ENCODE assay signal across 24 cellular contexts in genomic region chr9:126607731-126608130, GRCh38. TPM values are rescaled to one million over a fixed set of nuclear protein-coding genes. Genes with fewer than 3 reads are reported as not detected.
DNase-seq lines count a peak whose midpoint lies in the region; ATAC-seq and TF ChIP-seq lines count a peak whose summit lies in the region.
"Had no signal": no experiment of that assay in that cellular context is flagged by ENCODE, and none has a peak within 500 bp of the region (broad histone marks: within the 10 kb centered on the region; RNA-seq: fewer than 3 reads in every experiment).

No MANE protein-coding gene starts in this region.

- no peak overlapping the region for H3K4me3 Mint-ChIP-seq in stimulated activated naive CD8-positive, alpha-beta T cell treated with anti-CD3 and anti-CD28 coated beads, Interleukin-15, amount 100 ng/mL, for 72 hours
- no peak overlapping the region for H3K4me3 Mint-ChIP-seq in T-helper 2 cell treated with Interferon-gamma antibody and Interleukin-4, amounts not matched to agents 5 μg/mL and 100 μg/mL, for 36 hours
- H3K4me3 Mint-ChIP-seq: CD4-positive, alpha-beta memory T cell had no signal

- no peak overlapping the region for H3K27ac ChIP-seq in SK-N-SH (ENCODE audit: low read depth in 2 of 2, low read length in 1 of 2)
- H3K27ac ChIP-seq: BLaER1, HL-60, SJSA1 had no signal

- H2AFZ ChIP-seq in SK-N-SH (ENCODE audit: low read depth): no peak overlapping the region

- H3K27ac Mint-ChIP-seq in stimulated activated naive CD8-positive, alpha-beta T cell treated with anti-CD3 and anti-CD28 coated beads, Interleukin-15, amount 100 ng/mL, for 72 hours: no peak overlapping the region
- H3K27ac Mint-ChIP-seq in T-helper 2 cell treated with Interferon-gamma antibody and Interleukin-4, amounts not matched to agents 5 μg/mL and 100 μg/mL, for 36 hours: no peak overlapping the region
- H3K27ac Mint-ChIP-seq: CD4-positive, alpha-beta memory T cell had no signal

- POLR2A ChIA-PET in SK-N-SH (lab: Yijun Ruan, JAX): no interaction called here

- H3K9me3 Mint-ChIP-seq in stimulated activated naive CD8-positive, alpha-beta T cell treated with anti-CD3 and anti-CD28 coated beads, Interleukin-15, amount 100 ng/mL, for 72 hours: no peaks in the 10 kb centered on the region
- no peaks in the 10 kb centered on the region for H3K9me3 Mint-ChIP-seq in T-helper 2 cell treated with Interferon-gamma antibody and Interleukin-4, amounts not matched to agents 5 μg/mL and 100 μg/mL, for 36 hours
- H3K9me3 Mint-ChIP-seq: CD4-positive, alpha-beta memory T cell had no signal

- H3K27me3 ChIP-seq in SK-N-SH (ENCODE audit: insufficient read depth): peaks cover 74% of the 10 kb centered on the region

- no peak for TF ChIP-seq EP300 in SK-N-SH (IDR thresholded peaks at IDR 0.05; ENCODE audit: borderline replicate concordance in 1 of 2, low read depth in 1 of 2, low read length in 1 of 2)

- H3K4me1 ChIP-seq in SK-N-SH (ENCODE audit: control insufficient read depth in 1 of 2, insufficient read depth in 2 of 2, low read depth in 1 of 2, low read length in 1 of 2): no peaks in the 10 kb centered on the region; a peak in 1 of 4 replicates
- H3K4me1 ChIP-seq: SJSA1 had no signal

- no peaks in the 10 kb centered on the region for H3F3A ChIP-seq in SK-N-SH (replicated peaks; ENCODE audit: insufficient read depth)

- 28% methylated on average over 7 of the region's 7 CpGs for WGBS in SK-N-SH (ENCODE audit: low lambda C conversion rate)

- intact Hi-C loops in posterior vena cava (cut with DNase I): no loop called here

- no peaks in the 10 kb centered on the region for H3K9me2 ChIP-seq in SK-N-SH

- DNase-seq in SK-N-SH: peak; percentile 37
- DNase-seq in M059J (ENCODE audit: low read depth): peak; percentile 38
- DNase-seq in SW480 (ENCODE audit: low spot score): peak; percentile 33
- peak; percentile 38 for DNase-seq in posterior vena cava (ENCODE audit: low spot score)
- DNase-seq in stimulated activated naive CD8-positive, alpha-beta T cell treated with anti-CD3 and anti-CD28 coated beads, Interleukin-15, amount 100 ng/mL, for 72 hours: no peak
- no peak for DNase-seq in T-helper 2 cell treated with Interferon-gamma antibody and Interleukin-4, amounts not matched to agents 5 μg/mL and 100 μg/mL, for 36 hours (ENCODE audit: low spot score)
- DNase-seq: Calu3; CD4-positive, alpha-beta memory T cell; DMS79 treated with DMSO at 0.1 percent for 48 hours; Karpas-422; NCI-H1105 treated with DMSO at 0.1 percent for 48 hours; NCI-H1694; NCI-H2081 treated with DMSO at 0.1 percent for 48 hours; NCI-H2227 treated with DMSO at 0.1 percent for 48 hours; NCI-H510A treated with DMSO at 0.1 percent for 48 hours; NCI-H82; SW 1271 had no signal

- ATAC-seq in SK-N-SH treated with all-trans-retinoic acid at 6 μM for 48 hours: no peak
- no peak for ATAC-seq in stimulated activated naive CD8-positive, alpha-beta T cell treated with anti-CD3 and anti-CD28 coated beads, Interleukin-15, amount 100 ng/mL, for 72 hours

- peaks cover 3% of the 10 kb centered on the region for H3K36me3 Mint-ChIP-seq in T-helper 2 cell treated with Interferon-gamma antibody and Interleukin-4, amounts not matched to agents 5 μg/mL and 100 μg/mL, for 36 hours (ENCODE audit: low read depth)
- H3K36me3 Mint-ChIP-seq: CD4-positive, alpha-beta memory T cell; IgD-negative memory B cell had no signal

- no peak for TF ChIP-seq RAD21 in SK-N-SH (IDR thresholded peaks at IDR 0.05; ENCODE audit: low read length)

- TF ChIP-seq CTCF in SK-N-SH (IDR thresholded peaks at IDR 0.05): no peak

- H3K4me3 ChIP-seq in SK-N-SH (ENCODE audit: low read depth in 2 of 2, low read length in 1 of 2): no peak overlapping the region
- H3K4me3 ChIP-seq: BLaER1, HAP-1, SJSA1 had no signal

- H3K9me3 ChIP-seq in SK-N-SH: no peaks in the 10 kb centered on the region
- H3K9me3 ChIP-seq: BLaER1, HAP-1, SJSA1 had no signal

- H4K20me1 ChIP-seq in SK-N-SH (ENCODE audit: insufficient read depth): no peaks in the 10 kb centered on the region

- H3K4me1 Mint-ChIP-seq in stimulated activated naive CD8-positive, alpha-beta T cell treated with anti-CD3 and anti-CD28 coated beads, Interleukin-15, amount 100 ng/mL, for 72 hours: peaks cover 19% of the 10 kb centered on the region
- H3K4me1 Mint-ChIP-seq in T-helper 2 cell treated with Interferon-gamma antibody and Interleukin-4, amounts not matched to agents 5 μg/mL and 100 μg/mL, for 36 hours (ENCODE audit: low read depth): peaks cover 6% of the 10 kb centered on the region

- peaks cover 87% of the 10 kb centered on the region for H3K27me3 Mint-ChIP-seq in stimulated activated naive CD8-positive, alpha-beta T cell treated with anti-CD3 and anti-CD28 coated beads, Interleukin-15, amount 100 ng/mL, for 72 hours
- peaks cover 62% of the 10 kb centered on the region for H3K27me3 Mint-ChIP-seq in T-helper 2 cell treated with Interferon-gamma antibody and Interleukin-4, amounts not matched to agents 5 μg/mL and 100 μg/mL, for 36 hours (ENCODE audit: low read depth)

- no peaks in the 10 kb centered on the region for H3K36me3 ChIP-seq in SK-N-SH (replicated peaks in 1 of 2; ENCODE audit: control insufficient read depth in 1 of 2, insufficient read depth in 2 of 2, low read length in 1 of 2)
- H3K36me3 ChIP-seq: BLaER1, HAP-1, SJSA1 had no signal

- no peaks in the 10 kb centered on the region for H3K79me2 ChIP-seq in SK-N-SH (ENCODE audit: insufficient read depth)

- CTCF ChIA-PET in SK-N-SH (lab: Yijun Ruan, JAX): interaction anchor here (1.0 to 7.0 kb wide), 6 partner anchors 8 to 173 kb away, joined by 3 to 65 read pairs (median 38); no protein-coding TSS in a partner anchor

- no peak overlapping the region for H3K4me2 ChIP-seq in SK-N-SH

- no peak overlapping the region for H3K9ac ChIP-seq in SK-N-SH
- H3K9ac ChIP-seq: BLaER1 had no signal

TF ChIP-seq in SK-N-SH, 30 proteins besides CTCF, POLR2A, EP300 and RAD21 (continues in another document):
- no peak for TF ChIP-seq EZH2phosphoT487 (IDR thresholded peaks at IDR 0.05; ENCODE audit: borderline replicate concordance, low read depth)
- TF ChIP-seq GATA2 (CRISPR knock-in tag; IDR thresholded peaks at IDR 0.05): no peak
- no peak for TF ChIP-seq TCF12 (IDR thresholded peaks at IDR 0.05)
- TF ChIP-seq PBX3 (IDR thresholded peaks at IDR 0.05): no peak
- no peak for TF ChIP-seq USF1 (IDR thresholded peaks at IDR 0.05; ENCODE audit: borderline replicate concordance, low read depth)
- no peak for TF ChIP-seq JUND (IDR thresholded peaks at IDR 0.05)
- TF ChIP-seq TAF1 (IDR thresholded peaks at IDR 0.05; ENCODE audit: borderline replicate concordance, low read depth, low read length): no peak
- TF ChIP-seq MEF2A (IDR thresholded peaks at IDR 0.05; ENCODE audit: borderline replicate concordance, low read depth): no peak
- TF ChIP-seq FOSL2 (IDR thresholded peaks at IDR 0.05; ENCODE audit: borderline replicate concordance, low read depth): no peak

TF ChIP-seq in SK-N-SH treated with all-trans-retinoic acid at 6 μM for 48 hours, 23 proteins besides CTCF, POLR2A, EP300 and RAD21:
- TF ChIP-seq CSDC2 (CRISPR knock-in tag; IDR thresholded peaks at IDR 0.05) (no peak), CREB5 (CRISPR knock-in tag; IDR thresholded peaks at IDR 0.05; ENCODE audit: low read depth) (no peak)

RNA-seq across cellular contexts. Expression of gene LMX1B, which starts 6.0 kb away (rescaled TPM):
- polyA plus RNA-seq in SK-N-SH (2012; rRNA removed): not detected in 2 replicates
- not detected in 2 replicates for polyA plus RNA-seq in SK-N-SH (2012; cell fraction: cytosol; rRNA removed)
- not detected in 2 replicates for polyA plus RNA-seq in SK-N-SH (2012; cell fraction: nucleus; rRNA removed)
- total RNA-seq in M059J (2014; rRNA removed; shearing (Covaris generic)): 0.02 TPM in 1 of 2 replicates, not detected in the other
- 1 to 10 TPM; 1.4 to 1.6 TPM for total RNA-seq in posterior vena cava
- total RNA-seq: A673; Calu3; CD4-positive, alpha-beta memory T cell; SJSA1 had no signal
- polyA plus RNA-seq: CD4-positive, alpha-beta memory T cell; IgD-negative memory B cell had no signal

Comparison
In these comparisons a context has a peak if more than half of its experiments do, and no peak if none do; other contexts are left out.
1. DNase-seq: peak in SK-N-SH (single experiment), M059J (single experiment), SW480 (single experiment) and posterior vena cava (single experiment); none in stimulated activated naive CD8-positive, alpha-beta T cell treated with anti-CD3 and anti-CD28 coated beads, Interleukin-15, amount 100 ng/mL, for 72 hours (0 of 2) and T-helper 2 cell treated with Interferon-gamma antibody and Interleukin-4, amounts not matched to agents 5 μg/mL and 100 μg/mL, for 36 hours (single experiment).